In genomic region chr2:64119369-64119768, GRCh38 we compare ENCODE assay signal across 2 cellular contexts.
TF ChIP-seq lines count a peak whose summit lies in the region.

No MANE protein-coding gene starts in this region.

TF ChIP-seq in A549, 52 proteins besides CTCF, POLR2A, EP300 and RAD21 (continued from another document):
- TF ChIP-seq BCL3 (IDR thresholded peaks at IDR 0.05) (no peak), RARB (CRISPR knock-in tag; IDR thresholded peaks at IDR 0.05) (no peak), FOSB (CRISPR knock-in tag; IDR thresholded peaks at IDR 0.05) (no peak), CHD2 (IDR thresholded peaks at IDR 0.05; ENCODE audit: low read length, partially characterized antibody) (no peak), SMC3 (IDR thresholded peaks at IDR 0.05) (no peak), SREBF2 (IDR thresholded peaks at IDR 0.05) (no peak), POLR2AphosphoS2 (conservative IDR thresholded peaks at IDR 0.05; ENCODE audit: low read length) (no peak), CBX2 (IDR thresholded peaks at IDR 0.05; ENCODE audit: borderline replicate concordance, low read depth) (no peak), USF2 (IDR thresholded peaks at IDR 0.05) (no peak), RNF2 (IDR thresholded peaks at IDR 0.05; ENCODE audit: borderline replicate concordance, low read depth) (no peak), HES2 (IDR thresholded peaks at IDR 0.05) (no peak), HMGXB4 (CRISPR knock-in tag; IDR thresholded peaks at IDR 0.05; ENCODE audit: borderline replicate concordance) (no peak), FOXS1 (CRISPR knock-in tag; IDR thresholded peaks at IDR 0.05) (no peak), BHLHE40 (IDR thresholded peaks at IDR 0.05; ENCODE audit: low read depth, low read length) (no peak)

TF ChIP-seq in GM23338, 12 proteins besides CTCF, POLR2A, EP300 and RAD21 (continued from another document):
- no peak for TF ChIP-seq REST (IDR thresholded peaks at IDR 0.05; ENCODE audit: unreplicated experiment)
- TF ChIP-seq JUNB (IDR thresholded peaks at IDR 0.05; ENCODE audit: unreplicated experiment): no peak
- TF ChIP-seq ZNF462 (CRISPR knock-in tag; IDR thresholded peaks at IDR 0.05): no peak
- TF ChIP-seq NANOG (IDR thresholded peaks at IDR 0.05; ENCODE audit: borderline replicate concordance): no peak
- no peak for TF ChIP-seq CREB1 (CRISPR knock-in tag; IDR thresholded peaks at IDR 0.05; ENCODE audit: low read depth)
- no peak for TF ChIP-seq ETS1 (IDR thresholded peaks at IDR 0.05)
- TF ChIP-seq POLR2AphosphoS5 (IDR thresholded peaks at IDR 0.05; ENCODE audit: low read depth): no peak
